In genomic region chr4:131408102-131408501, GRCh38 we compare ENCODE assay signal across 26 cellular contexts.
"Had no signal": no experiment of that assay in that cellular context is flagged by ENCODE, and none has a peak within 500 bp of the region (broad histone marks: within the 10 kb centered on the region; RNA-seq: fewer than 3 reads in every experiment).

No MANE protein-coding gene starts in this region.

- H3K36me3 ChIP-seq: lower lobe of right lung, neutrophil, right atrium auricular region, right lobe of liver, stomach, thyroid gland, transverse colon, upper lobe of left lung, vagina had no signal

- H3K27me3 ChIP-seq: neutrophil, right atrium auricular region, right lobe of liver, stomach, testis, thyroid gland, transverse colon, upper lobe of left lung, vagina had no signal

- H3K27me3 Mint-ChIP-seq: naive thymus-derived CD8-positive, alpha-beta T cell; stimulated activated naive B cell treated with anti-CD40 and anti-IgM and Interleukin-4, amounts not matched to agents 10 μg/mL and 1 μg/mL and 100 μg/mL, for 72 hours had no signal

- H3K27ac ChIP-seq: lower lobe of right lung, neutrophil, parathyroid adenoma, right atrium auricular region, right lobe of liver, stomach, testis, thyroid gland, transverse colon, upper lobe of left lung, vagina had no signal

- H3K9me3 ChIP-seq: lower lobe of right lung, neutrophil, right atrium auricular region, testis, thyroid gland, transverse colon, vagina had no signal

- FAIRE-seq: keratinocyte had no signal

- H3K4me3 Mint-ChIP-seq: naive thymus-derived CD8-positive, alpha-beta T cell; stimulated activated naive B cell treated with anti-CD40 and anti-IgM and Interleukin-4, amounts not matched to agents 10 μg/mL and 1 μg/mL and 100 μg/mL, for 72 hours had no signal

- H3K4me2 ChIP-seq: smooth muscle cell had no signal

- H2AFZ ChIP-seq: parathyroid adenoma had no signal

- DNase-seq: hippocampal formation; kidney glomerular epithelial cell; left cardiac atrium; lower lobe of right lung; mammary epithelial cell; mesenchymal stem cell; naive thymus-derived CD8-positive, alpha-beta T cell; occipital lobe; right lobe of liver; stimulated activated CD4-positive, alpha-beta T cell treated with anti-CD3 and anti-CD28 coated beads, Interleukin-1b, Interleukin-23, amount 100 ng/mL, for 48 hours; stimulated activated CD4-positive, alpha-beta T cell treated with anti-CD3 and anti-CD28 coated beads, Interleukin-2, amount 100 ng/mL, for 48 hours; stimulated activated CD4-positive, alpha-beta T cell treated with anti-CD3 and anti-CD28 coated beads, Interleukin-4, amount 100 ng/mL, for 4 hours; stimulated activated naive B cell treated with anti-CD40 and anti-IgM and Interleukin-4, amounts not matched to agents 10 μg/mL and 1 μg/mL and 100 μg/mL, for 72 hours; stimulated activated naive CD8-positive, alpha-beta T cell treated with anti-CD3 and anti-CD28 coated beads, Interleukin-15, Interleukin-2, amounts not matched to agents 100 U/mL and 50 U/mL, for 24 hours; stomach; testis; thyroid gland; transverse colon; upper lobe of left lung had no signal

- H3K4me1 Mint-ChIP-seq: naive thymus-derived CD8-positive, alpha-beta T cell; stimulated activated naive B cell treated with anti-CD40 and anti-IgM and Interleukin-4, amounts not matched to agents 10 μg/mL and 1 μg/mL and 100 μg/mL, for 72 hours had no signal

- H3K4me3 ChIP-seq: lower lobe of right lung, right atrium auricular region, right lobe of liver, smooth muscle cell, stomach, testis, thyroid gland, transverse colon, upper lobe of left lung, vagina had no signal

- H3K9ac ChIP-seq: parathyroid adenoma had no signal

- H3K4me1 ChIP-seq: lower lobe of right lung, parathyroid adenoma, right atrium auricular region, right lobe of liver, stomach, testis, thyroid gland, transverse colon, upper lobe of left lung, vagina had no signal

- H3K27ac Mint-ChIP-seq: naive thymus-derived CD8-positive, alpha-beta T cell; stimulated activated naive B cell treated with anti-CD40 and anti-IgM and Interleukin-4, amounts not matched to agents 10 μg/mL and 1 μg/mL and 100 μg/mL, for 72 hours had no signal

- H3K79me2 ChIP-seq: parathyroid adenoma had no signal

- ATAC-seq: left cardiac atrium; left lobe of liver; lower lobe of right lung; naive thymus-derived CD8-positive, alpha-beta T cell; right lobe of liver; stimulated activated naive B cell treated with anti-CD40 and anti-IgM and Interleukin-4, amounts not matched to agents 10 μg/mL and 1 μg/mL and 100 μg/mL, for 72 hours; stimulated activated naive CD8-positive, alpha-beta T cell treated with anti-CD3 and anti-CD28 coated beads, Interleukin-15, Interleukin-2, amounts not matched to agents 100 U/mL and 50 U/mL, for 24 hours had no signal

- H3K36me3 Mint-ChIP-seq: stimulated activated naive B cell treated with anti-CD40 and anti-IgM and Interleukin-4, amounts not matched to agents 10 μg/mL and 1 μg/mL and 100 μg/mL, for 72 hours had no signal
